25 cellular contexts compared by ENCODE assay signal in the genomic region with DNA sequence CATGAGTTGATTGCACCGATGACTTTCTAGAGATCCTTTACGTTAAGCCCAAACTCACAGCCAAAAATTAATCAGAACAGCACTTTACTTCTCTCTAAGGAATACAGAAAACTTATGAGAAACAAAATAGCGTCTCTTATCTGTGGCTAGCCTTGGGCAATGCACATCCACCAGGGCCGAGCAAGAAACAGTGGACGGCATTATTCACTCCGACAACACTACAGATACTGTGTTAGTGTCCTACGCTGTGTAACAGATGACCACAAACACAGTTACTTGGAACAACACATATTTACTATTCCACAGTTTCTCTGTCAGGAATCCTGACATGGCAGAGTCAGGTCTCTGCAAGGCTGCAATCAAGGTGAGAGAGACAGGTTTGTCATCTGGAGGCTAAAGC.
"Had no signal": no experiment of that assay in that cellular context is flagged by ENCODE, and none has a peak within 500 bp of the region (broad histone marks: within the 10 kb centered on the region; RNA-seq: fewer than 3 reads in every experiment).

No MANE protein-coding gene starts in this region.

- H3K4me1 Mint-ChIP-seq: IgD-negative memory B cell had no signal

- H3K4me3 ChIP-seq: K562, PC-9, Peyer's patch, SJCRH30, SK-N-MC had no signal

- H3K27ac Mint-ChIP-seq: IgD-negative memory B cell had no signal

- H3K36me3 ChIP-seq: Peyer's patch, SJCRH30 had no signal

- H3K4me3 Mint-ChIP-seq: IgD-negative memory B cell had no signal

- H3K36me3 Mint-ChIP-seq: IgD-negative memory B cell had no signal

- ATAC-seq: K562, Right ventricle myocardium inferior had no signal

- H3K4me2 ChIP-seq: KMS-11, PC-9 had no signal

- H3K27me3 Mint-ChIP-seq: IgD-negative memory B cell had no signal

- DNase-seq: Kasumi-1; MM.1S; NCI-H1092 treated with DMSO at 0.1 percent for 48 hours; NCI-H1436; NCI-H187; NCI-H2029; NCI-H2081 treated with DMSO at 0.1 percent for 48 hours; NCI-H2171; NCI-H226; NCI-H446; NCI-H510A; NCI-H524 treated with DMSO at 0.1 percent for 48 hours; NCI-H69; NCI-H774; NK-92 treated with Interleukin-12 subunit alpha and Interleukin-12 subunit beta, amount 100 ng/mL, for 24 hours; OCI-M1; PC-9; Peyer's patch; SHP77 treated with DMSO at 0.1 percent for 48 hours; SJCRH30 had no signal

- H3K4me1 ChIP-seq: Peyer's patch, SJCRH30 had no signal

- H3K27ac ChIP-seq: KMS-11, PC-9, Peyer's patch, SJCRH30, SK-N-MC had no signal

- H3K27me3 ChIP-seq: Peyer's patch, SJCRH30 had no signal

- H2AFZ ChIP-seq: PC-9 had no signal
